ENCODE assay signal across 2 cellular contexts in the genomic region with DNA sequence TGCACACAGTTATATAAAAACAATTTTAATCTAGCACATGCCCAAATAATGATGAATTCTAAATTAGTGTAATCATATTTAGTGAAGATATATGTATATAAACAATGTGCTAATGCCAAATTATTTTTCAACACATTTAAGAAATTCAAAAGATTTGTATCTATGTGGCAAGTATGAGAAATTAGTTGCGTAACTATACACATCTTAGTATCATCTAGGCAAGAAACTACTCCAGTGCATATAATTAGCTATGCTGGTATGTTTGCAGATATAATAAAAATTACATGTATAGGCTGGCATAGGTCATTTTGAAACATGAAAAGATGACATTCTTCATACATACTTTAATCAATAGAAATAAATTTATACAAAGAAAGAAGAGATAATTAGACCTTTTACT.
TF ChIP-seq lines count a peak whose summit lies in the region.

No MANE protein-coding gene starts in this region.

TF ChIP-seq in HepG2, 621 proteins besides CTCF, POLR2A, EP300 and RAD21 (continued from another document):
- no peak for TF ChIP-seq KDM2A (CRISPR knock-in tag; IDR thresholded peaks at IDR 0.05; ENCODE audit: borderline replicate concordance, low read depth)
TF ChIP-seq in HepG2: peak in this region for 1.

TF ChIP-seq in HEK293T, 16 proteins besides CTCF, POLR2A, EP300 and RAD21 (continued from another document):
- no peak for TF ChIP-seq ZNF384 (IDR thresholded peaks at IDR 0.05)
- no peak for TF ChIP-seq ARNT (IDR thresholded peaks at IDR 0.05)
- TF ChIP-seq L3MBTL2 (conservative IDR thresholded peaks at IDR 0.05) = no peak
- TF ChIP-seq NFRKB (IDR thresholded peaks at IDR 0.05) = no peak
- no peak for TF ChIP-seq ELF4 (IDR thresholded peaks at IDR 0.05)
- TF ChIP-seq BHLHE40 (IDR thresholded peaks at IDR 0.05; ENCODE audit: borderline replicate concordance) = no peak
- TF ChIP-seq SP1 (IDR thresholded peaks at IDR 0.05) = no peak
- no peak for TF ChIP-seq CTBP1 (IDR thresholded peaks at IDR 0.05; ENCODE audit: borderline replicate concordance)
- TF ChIP-seq, protein P1, sequence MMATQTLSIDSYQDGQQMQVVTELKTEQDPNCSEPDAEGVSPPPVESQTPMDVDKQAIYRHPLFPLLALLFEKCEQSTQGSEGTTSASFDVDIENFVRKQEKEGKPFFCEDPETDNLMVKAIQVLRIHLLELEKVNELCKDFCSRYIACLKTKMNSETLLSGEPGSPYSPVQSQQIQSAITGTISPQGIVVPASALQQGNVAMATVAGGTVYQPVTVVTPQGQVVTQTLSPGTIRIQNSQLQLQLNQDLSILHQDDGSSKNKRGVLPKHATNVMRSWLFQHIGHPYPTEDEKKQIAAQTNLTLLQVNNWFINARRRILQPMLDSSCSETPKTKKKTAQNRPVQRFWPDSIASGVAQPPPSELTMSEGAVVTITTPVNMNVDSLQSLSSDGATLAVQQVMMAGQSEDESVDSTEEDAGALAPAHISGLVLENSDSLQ (IDR thresholded peaks at IDR 0.05) = no peak
- TF ChIP-seq LEF1 (IDR thresholded peaks at IDR 0.05; ENCODE audit: borderline replicate concordance) = no peak
